8 cellular contexts compared by ENCODE assay signal in genomic region chr11:95699631-95700470, GRCh38.
DNase-seq lines count a peak whose midpoint lies in the region; ATAC-seq and TF ChIP-seq lines count a peak whose summit lies in the region.

No MANE protein-coding gene starts in this region.

- peaks cover 32% of the 10 kb centered on the region for H3K36me3 Mint-ChIP-seq in activated naive CD4-positive, alpha-beta T cell treated with anti-CD3 and anti-CD28 coated beads, Interleukin-2, amount 10 ng/mL, durations not matched to agents 7 days and 5 days

- WGBS in tibial nerve, 2 donors = 30 to 47% methylated on average over 2 of the region's 2 CpGs

- H3K27me3 Mint-ChIP-seq in activated naive CD4-positive, alpha-beta T cell treated with anti-CD3 and anti-CD28 coated beads, Interleukin-2, amount 10 ng/mL, durations not matched to agents 7 days and 5 days = no peaks in the 10 kb centered on the region

- peaks cover 0 to 4% (median 0%) of the 10 kb centered on the region in 4 donors for H3K9me3 ChIP-seq in tibial nerve

- TF ChIP-seq EP300 in tibial nerve (IDR thresholded peaks at IDR 0.05) = no peak

- no peak for TF ChIP-seq CTCF in tibial nerve (IDR thresholded peaks at IDR 0.05)

- peaks cover 0 to 64% (median 36%) of the 10 kb centered on the region in 4 donors for H3K4me1 ChIP-seq in tibial nerve

- H3K27ac ChIP-seq in tibial nerve = peak overlapping the region in 3 of 4 donors; percentile 50 to 86 (median 68)

- no peaks in the 10 kb centered on the region for H3K27me3 ChIP-seq in tibial nerve

- no peaks in the 10 kb centered on the region for H3K36me3 ChIP-seq in tibial nerve

- peaks cover 64% of the 10 kb centered on the region for H3K4me1 Mint-ChIP-seq in activated naive CD4-positive, alpha-beta T cell treated with anti-CD3 and anti-CD28 coated beads, Interleukin-2, amount 10 ng/mL, durations not matched to agents 7 days and 5 days

- peak; percentile 39 for ATAC-seq in HG03565 (IDR thresholded peaks at IDR 0.05; ENCODE audit: unreplicated experiment)

- peak overlapping the region; percentile 40 for H3K4me3 Mint-ChIP-seq in activated naive CD4-positive, alpha-beta T cell treated with anti-CD3 and anti-CD28 coated beads, Interleukin-2, amount 10 ng/mL, durations not matched to agents 7 days and 5 days

- H3K27ac Mint-ChIP-seq in activated naive CD4-positive, alpha-beta T cell treated with anti-CD3 and anti-CD28 coated beads, Interleukin-2, amount 10 ng/mL, durations not matched to agents 7 days and 5 days = peak overlapping the region; percentile 93

- DNase-seq in activated naive CD4-positive, alpha-beta T cell treated with anti-CD3 and anti-CD28 coated beads, Interleukin-2, amount 10 ng/mL, durations not matched to agents 7 days and 5 days = no peak
- DNase-seq in activated naive CD4-positive, alpha-beta T cell treated with anti-CD3 and anti-CD28 coated beads, Interleukin-2, amount 50 U/mL, for 16 hours = no peak
- DNase-seq in dedifferentiated amniotic fluid mesenchymal stem cell (ENCODE audit: extremely low spot score) (peak; percentile 63), tibial nerve (ENCODE audit: low spot score in 2 of 2) (no peak), retina (no peak), NCI-H2227 (lab: John Stamatoyannopoulos, UW; ENCODE audit: unreplicated experiment) (no peak), mesenteric fat pad (ENCODE audit: low spot score) (no peak)

- no peak for TF ChIP-seq POLR2A in tibial nerve (IDR thresholded peaks at IDR 0.05)

- peaks cover 8% of the 10 kb centered on the region for H3K9me3 Mint-ChIP-seq in activated naive CD4-positive, alpha-beta T cell treated with anti-CD3 and anti-CD28 coated beads, Interleukin-2, amount 10 ng/mL, durations not matched to agents 7 days and 5 days

- no peak overlapping the region for H3K4me3 ChIP-seq in tibial nerve

- CTCF ChIA-PET in activated naive CD4-positive, alpha-beta T cell treated with anti-CD3 and anti-CD28 coated beads, Interleukin-2, amount 10 ng/mL, durations not matched to agents 7 days and 5 days (lab: Charles Lee) = interaction anchor here (0.9 to 13.9 kb wide), 4 partner anchors 16 to 543 kb away, joined by 3 to 277 read pairs (median 4); partner anchors contain the start of gene SESN3
